1 cellular context compared by ENCODE assay signal in genomic region chr4:156195914-156196313, GRCh38.
A peak's percentile ranks its signal among the peaks of the same experiment; 100 is the strongest.
TF ChIP-seq lines count a peak whose summit lies in the region.

No MANE protein-coding gene starts in this region.

TF ChIP-seq in GM12878, 131 proteins besides CTCF, POLR2A, EP300 and RAD21 (continued from another document and continues in another):
- TF ChIP-seq CUX1 (IDR thresholded peaks at IDR 0.05; ENCODE audit: insufficient replicate concordance, low read depth, low read length) = no peak
- no peak for TF ChIP-seq RCOR1 (conservative IDR thresholded peaks at IDR 0.05; ENCODE audit: low read depth, low read length)
- no peak for TF ChIP-seq TAF1 (IDR thresholded peaks at IDR 0.05; ENCODE audit: borderline replicate concordance, low read depth, low read length)
- no peak for TF ChIP-seq E4F1 (IDR thresholded peaks at IDR 0.05; ENCODE audit: borderline replicate concordance, partially characterized antibody)
- no peak for TF ChIP-seq ZBTB40 (IDR thresholded peaks at IDR 0.05; ENCODE audit: borderline replicate concordance)
- TF ChIP-seq SMAD1 (IDR thresholded peaks at IDR 0.05; ENCODE audit: low read depth, partially characterized antibody) = no peak
- TF ChIP-seq ETV6 (conservative IDR thresholded peaks at IDR 0.05 in 1 of 2, IDR thresholded peaks at IDR 0.05 in 1 of 2; ENCODE audit: borderline replicate concordance in 1 of 2, low read depth in 1 of 2) = no peak; a peak in 1 of 4 replicates
- no peak for TF ChIP-seq USF2 (IDR thresholded peaks at IDR 0.05; ENCODE audit: borderline replicate concordance, low read depth, low read length)
- TF ChIP-seq MEF2A (IDR thresholded peaks at IDR 0.05; ENCODE audit: insufficient read depth, low read depth, low read length) = peak; percentile 27; the same call in 1 of the 2 replicates
- peak; percentile 52 for TF ChIP-seq SKIL (IDR thresholded peaks at IDR 0.05; ENCODE audit: low read depth, poor library complexity, severe bottlenecking)
- TF ChIP-seq NBN (IDR thresholded peaks at IDR 0.05) = no peak
- TF ChIP-seq NR2F1 (conservative IDR thresholded peaks at IDR 0.05) = peak; percentile 72
- peak; percentile 73 for TF ChIP-seq EED (IDR thresholded peaks at IDR 0.05; ENCODE audit: low read depth)
- no peak for TF ChIP-seq GABPA (IDR thresholded peaks at IDR 0.05; ENCODE audit: low read depth)
- no peak for TF ChIP-seq MLLT1 (IDR thresholded peaks at IDR 0.05)
- TF ChIP-seq HSF1 (IDR thresholded peaks at IDR 0.05; ENCODE audit: low read depth, low read length) = no peak
- TF ChIP-seq RELB (IDR thresholded peaks at IDR 0.05; ENCODE audit: low read depth) = no peak; the same call in 1 of the 2 replicates
- no peak for TF ChIP-seq CEBPB (IDR thresholded peaks at IDR 0.05; ENCODE audit: borderline replicate concordance in 1 of 2, low read depth in 2 of 2, low read length in 2 of 2)
- no peak for TF ChIP-seq IRF5 (IDR thresholded peaks at IDR 0.05; ENCODE audit: borderline replicate concordance)
- TF ChIP-seq BCL3 (IDR thresholded peaks at IDR 0.05; ENCODE audit: borderline replicate concordance, insufficient read depth, low read depth, low read length, poor library complexity, severe bottlenecking) = peak; percentile 53
- 0 out of 4 replicates have a peak, but pooled peaks of 1 of the 2 experiments have one; percentile 34 for TF ChIP-seq SRF (IDR thresholded peaks at IDR 0.05; ENCODE audit: low read depth in 2 of 2, low read length in 2 of 2)
